In genomic region chr1:39825432-39825941, GRCh38 we compare ENCODE assay signal across 1 cellular context.
TF ChIP-seq lines count a peak whose summit lies in the region.

No MANE protein-coding gene starts in this region.

TF ChIP-seq in H1, 55 proteins besides CTCF, POLR2A, EP300 and RAD21:
- TF ChIP-seq SRF (IDR thresholded peaks at IDR 0.05; ENCODE audit: low read depth, low read length) (no peak), E2F6 (IDR thresholded peaks at IDR 0.05) (no peak), SIRT6 (IDR thresholded peaks at IDR 0.05; ENCODE audit: low read length) (no peak), SAP30 (IDR thresholded peaks at IDR 0.05; ENCODE audit: insufficient read depth, insufficient replicate concordance, low read length) (no peak), RNF2 (IDR thresholded peaks at IDR 0.05; ENCODE audit: borderline replicate concordance, low read depth, low read length, missing control alignments, poor library complexity, severe bottlenecking) (no peak), TEAD4 (IDR thresholded peaks at IDR 0.05; ENCODE audit: low read depth, low read length) (no peak)
TF ChIP-seq in H1: peak in this region for 0.
